Comparison of ENCODE assay signal across 10 cellular contexts in genomic region chr11:70111269-70112016, GRCh38. TPM values are rescaled to one million over a fixed set of nuclear protein-coding genes. Genes with fewer than 3 reads are reported as not detected.
DNase-seq lines count a peak whose midpoint lies in the region; ATAC-seq lines count a peak whose summit lies in the region.
"Had no signal": no experiment of that assay in that cellular context is flagged by ENCODE, and none has a peak within 500 bp of the region (broad histone marks: within the 10 kb centered on the region; RNA-seq: fewer than 3 reads in every experiment).

No MANE protein-coding gene starts in this region.

- peak; percentile 57 for ATAC-seq in naive thymus-derived CD4-positive, alpha-beta T cell
- ATAC-seq in HG03159 (IDR thresholded peaks at IDR 0.05; ENCODE audit: unreplicated experiment) (no peak), GM19351 (IDR thresholded peaks at IDR 0.05; ENCODE audit: unreplicated experiment) (no peak)

- POLR2A ChIA-PET in naive thymus-derived CD4-positive, alpha-beta T cell (lab: Charles Lee), result no interaction called here

- no peak overlapping the region for H3K4me3 ChIP-seq in naive thymus-derived CD4-positive, alpha-beta T cell (ENCODE audit: low read length)

- H3K27ac Mint-ChIP-seq in naive thymus-derived CD4-positive, alpha-beta T cell, result no peak overlapping the region
- H3K27ac Mint-ChIP-seq in activated T-helper 2 cell treated with anti-CD3 and anti-CD28 coated beads, Interferon-gamma antibody, Interleukin-2, Interleukin-4, amounts not matched to agents 10 μg/mL and 5 μg/mL and 100 μg/mL, durations not matched to agents 14 hours and 24 hours and 36 hours, result no peak overlapping the region
- H3K27ac Mint-ChIP-seq: activated naive CD4-positive, alpha-beta T cell treated with anti-CD3 and anti-CD28 coated beads, Interleukin-2, amount 50 U/mL, for 24 hours had no signal

- in situ Hi-C loops in T47D (cut with HindIII; ENCODE audit: low pct_unique_long_range_greater_than_20kb, low sequenced_read_pairs), result no loop called here

- H3K9me3 ChIP-seq in naive thymus-derived CD4-positive, alpha-beta T cell (ENCODE audit: control insufficient read depth in 2 of 3, low read length in 3 of 3), result no peaks in the 10 kb centered on the region

- H3K9me3 Mint-ChIP-seq in naive thymus-derived CD4-positive, alpha-beta T cell, result peaks cover 0 to 2% (median 0%) of the 10 kb centered on the region in 11 donors
- H3K9me3 Mint-ChIP-seq in activated T-helper 2 cell treated with anti-CD3 and anti-CD28 coated beads, Interferon-gamma antibody, Interleukin-2, Interleukin-4, amounts not matched to agents 10 μg/mL and 5 μg/mL and 100 μg/mL, durations not matched to agents 14 hours and 24 hours and 36 hours, result no peaks in the 10 kb centered on the region
- H3K9me3 Mint-ChIP-seq: activated naive CD4-positive, alpha-beta T cell treated with anti-CD3 and anti-CD28 coated beads, Interleukin-2, amount 50 U/mL, for 24 hours had no signal

- intact Hi-C loops in naive thymus-derived CD4-positive, alpha-beta T cell (cut with micrococcal nuclease), result no loop called here
- intact Hi-C loops in activated T-helper 2 cell treated with anti-CD3 and anti-CD28 coated beads, Interferon-gamma antibody, Interleukin-2, Interleukin-4, amounts not matched to agents 10 μg/mL and 5 μg/mL and 100 μg/mL, durations not matched to agents 14 hours and 24 hours and 36 hours (cut with micrococcal nuclease), result no loop called here

- peak; percentile 83 for DNase-seq in COLO829 (ENCODE audit: low spot score)
- peak; percentile 91 for DNase-seq in M059J (ENCODE audit: low read depth)
- peak; percentile 60 to 92 for DNase-seq in T47D (ENCODE audit: low read depth in 1 of 2, low spot score in 1 of 2)
- DNase-seq in naive thymus-derived CD4-positive, alpha-beta T cell, result no peak
- DNase-seq in SKM-1 (lab: John Stamatoyannopoulos, UW; ENCODE audit: unreplicated experiment), result no peak
- DNase-seq in activated T-helper 2 cell treated with anti-CD3 and anti-CD28 coated beads, Interferon-gamma antibody, Interleukin-2, Interleukin-4, amounts not matched to agents 10 μg/mL and 5 μg/mL and 100 μg/mL, durations not matched to agents 14 hours and 24 hours and 36 hours (ENCODE audit: low spot score), result no peak
- DNase-seq: NCI-H1048 had no signal

- peaks cover 0 to 9% (median 1%) of the 10 kb centered on the region in 7 donors for H3K4me1 Mint-ChIP-seq in naive thymus-derived CD4-positive, alpha-beta T cell
- peaks cover 5% of the 10 kb centered on the region for H3K4me1 Mint-ChIP-seq in activated T-helper 2 cell treated with anti-CD3 and anti-CD28 coated beads, Interferon-gamma antibody, Interleukin-2, Interleukin-4, amounts not matched to agents 10 μg/mL and 5 μg/mL and 100 μg/mL, durations not matched to agents 14 hours and 24 hours and 36 hours (ENCODE audit: low read depth)
- H3K4me1 Mint-ChIP-seq: activated naive CD4-positive, alpha-beta T cell treated with anti-CD3 and anti-CD28 coated beads, Interleukin-2, amount 50 U/mL, for 24 hours had no signal

- CTCF ChIA-PET in naive thymus-derived CD4-positive, alpha-beta T cell (lab: Charles Lee), result no interaction called here

- H3K4me3 Mint-ChIP-seq in naive thymus-derived CD4-positive, alpha-beta T cell, result peak overlapping the region in 4 of 10 donors; percentile 5 to 32 (median 14)
- no peak overlapping the region for H3K4me3 Mint-ChIP-seq in activated T-helper 2 cell treated with anti-CD3 and anti-CD28 coated beads, Interferon-gamma antibody, Interleukin-2, Interleukin-4, amounts not matched to agents 10 μg/mL and 5 μg/mL and 100 μg/mL, durations not matched to agents 14 hours and 24 hours and 36 hours (ENCODE audit: low read depth)
- H3K4me3 Mint-ChIP-seq: activated naive CD4-positive, alpha-beta T cell treated with anti-CD3 and anti-CD28 coated beads, Interleukin-2, amount 50 U/mL, for 24 hours had no signal

- H3K27ac ChIP-seq in naive thymus-derived CD4-positive, alpha-beta T cell (ENCODE audit: low read depth, low read length), result no peak overlapping the region

- no peaks in the 10 kb centered on the region for H3K36me3 ChIP-seq in naive thymus-derived CD4-positive, alpha-beta T cell (ENCODE audit: control insufficient read depth in 2 of 3, insufficient read depth in 3 of 3, low read length in 3 of 3)

- H3K27me3 Mint-ChIP-seq in naive thymus-derived CD4-positive, alpha-beta T cell, result peaks cover 0 to 13% (median 9%) of the 10 kb centered on the region in 5 donors
- peaks cover 1% of the 10 kb centered on the region for H3K27me3 Mint-ChIP-seq in activated T-helper 2 cell treated with anti-CD3 and anti-CD28 coated beads, Interferon-gamma antibody, Interleukin-2, Interleukin-4, amounts not matched to agents 10 μg/mL and 5 μg/mL and 100 μg/mL, durations not matched to agents 14 hours and 24 hours and 36 hours (ENCODE audit: low read depth)
- H3K27me3 Mint-ChIP-seq: activated naive CD4-positive, alpha-beta T cell treated with anti-CD3 and anti-CD28 coated beads, Interleukin-2, amount 50 U/mL, for 24 hours had no signal

- H3K27me3 ChIP-seq in naive thymus-derived CD4-positive, alpha-beta T cell (ENCODE audit: control insufficient read depth in 2 of 2, insufficient read depth in 2 of 2, low read length in 2 of 2), result no peaks in the 10 kb centered on the region

- H3K4me1 ChIP-seq in naive thymus-derived CD4-positive, alpha-beta T cell (ENCODE audit: control insufficient read depth in 2 of 2, insufficient read depth in 2 of 2, low read length in 2 of 2), result no peaks in the 10 kb centered on the region

- H3K36me3 Mint-ChIP-seq in naive thymus-derived CD4-positive, alpha-beta T cell, result no peaks in the 10 kb centered on the region
- H3K36me3 Mint-ChIP-seq in activated T-helper 2 cell treated with anti-CD3 and anti-CD28 coated beads, Interferon-gamma antibody, Interleukin-2, Interleukin-4, amounts not matched to agents 10 μg/mL and 5 μg/mL and 100 μg/mL, durations not matched to agents 14 hours and 24 hours and 36 hours (ENCODE audit: low read depth), result no peaks in the 10 kb centered on the region
- H3K36me3 Mint-ChIP-seq: activated naive CD4-positive, alpha-beta T cell treated with anti-CD3 and anti-CD28 coated beads, Interleukin-2, amount 50 U/mL, for 24 hours had no signal

RNA-seq across cellular contexts. Expression of gene ANO1, which starts 33.3 kb away (rescaled TPM):
- total RNA-seq in M059J (2014; rRNA removed; shearing (Covaris generic)), result not detected in 2 replicates
- total RNA-seq in naive thymus-derived CD4-positive, alpha-beta T cell, result not detected
- polyA plus RNA-seq in naive thymus-derived CD4-positive, alpha-beta T cell, result not detected
- total RNA-seq in activated T-helper 2 cell treated with anti-CD3 and anti-CD28 coated beads, Interferon-gamma antibody, Interleukin-2, Interleukin-4, amounts not matched to agents 10 μg/mL and 5 μg/mL and 100 μg/mL, durations not matched to agents 14 hours and 24 hours and 36 hours, result not detected in 2 replicates

Comparison
In these comparisons a context has a peak if more than half of its experiments do, and no peak if none do; other contexts are left out.
1. DNase-seq: peak in COLO829 (single experiment), M059J (single experiment) and T47D (2 of 2); none in naive thymus-derived CD4-positive, alpha-beta T cell (0 of 9), SKM-1 (single experiment) and activated T-helper 2 cell treated with anti-CD3 and anti-CD28 coated beads, Interferon-gamma antibody, Interleukin-2, Interleukin-4, amounts not matched to agents 10 μg/mL and 5 μg/mL and 100 μg/mL, durations not matched to agents 14 hours and 24 hours and 36 hours (single experiment).